18 cellular contexts compared by ENCODE assay signal in genomic region chr7:151825711-151826110, GRCh38.
DNase-seq lines count a peak whose midpoint lies in the region; ATAC-seq lines count a peak whose summit lies in the region.
"Had no signal": no experiment of that assay in that cellular context is flagged by ENCODE, and none has a peak within 500 bp of the region (broad histone marks: within the 10 kb centered on the region; RNA-seq: fewer than 3 reads in every experiment).

No MANE protein-coding gene starts in this region.

- H3K27me3 ChIP-seq in BLaER1 treated with 17β-estradiol and CSF1 and Interleukin-3, amounts not matched to agents 10 nM and 100 nM: no peaks in the 10 kb centered on the region

- H3K4me3 ChIP-seq in BLaER1 treated with 17β-estradiol and CSF1 and Interleukin-3, amounts not matched to agents 10 nM and 100 nM: no peak overlapping the region
- H3K4me3 ChIP-seq: PC-9 had no signal

- H3K4me1 Mint-ChIP-seq in dendritic cell treated with granulocyte-macrophage colony-stimulating factor and Interleukin-4, amounts not matched to agents 40 ng/mL and 50 ng/mL, for 4 days (ENCODE audit: low read depth): peaks cover 82% of the 10 kb centered on the region

- peak overlapping the region; percentile 67 for H3K4me3 Mint-ChIP-seq in dendritic cell treated with granulocyte-macrophage colony-stimulating factor and Interleukin-4, amounts not matched to agents 40 ng/mL and 50 ng/mL, for 4 days

- H3K27ac Mint-ChIP-seq in dendritic cell treated with granulocyte-macrophage colony-stimulating factor and Interleukin-4, amounts not matched to agents 40 ng/mL and 50 ng/mL, for 4 days: peak overlapping the region; percentile 89

- H3K36me3 ChIP-seq in BLaER1 treated with 17β-estradiol and CSF1 and Interleukin-3, amounts not matched to agents 10 nM and 100 nM: no peaks in the 10 kb centered on the region

- ATAC-seq in GM21529 (IDR thresholded peaks at IDR 0.05; ENCODE audit: unreplicated experiment) (no peak), HG03095 (IDR thresholded peaks at IDR 0.05; ENCODE audit: unreplicated experiment) (no peak)

- peak overlapping the region; percentile 11 to 86 (median 42); a peak in 15 of 22 replicates for H3K4me2 ChIP-seq in BLaER1 treated with 17β-estradiol and CSF1 and Interleukin-3, amounts not matched to agents 10 nM and 100 nM
- H3K4me2 ChIP-seq: PC-9, SK-N-SH had no signal

- peaks cover 13 to 39% (median 20%) of the 10 kb centered on the region in 10 experiments; a peak in 18 of 20 replicates for H3K4me1 ChIP-seq in BLaER1 treated with 17β-estradiol and CSF1 and Interleukin-3, amounts not matched to agents 10 nM and 100 nM

- no peaks in the 10 kb centered on the region; a peak in 1 of 22 replicates for H4K20me1 ChIP-seq in BLaER1 treated with 17β-estradiol and CSF1 and Interleukin-3, amounts not matched to agents 10 nM and 100 nM

- H3K36me3 Mint-ChIP-seq in dendritic cell treated with granulocyte-macrophage colony-stimulating factor and Interleukin-4, amounts not matched to agents 40 ng/mL and 50 ng/mL, for 4 days (ENCODE audit: low read depth): peaks cover 27% of the 10 kb centered on the region

- H3K9me3 Mint-ChIP-seq in dendritic cell treated with granulocyte-macrophage colony-stimulating factor and Interleukin-4, amounts not matched to agents 40 ng/mL and 50 ng/mL, for 4 days: no peaks in the 10 kb centered on the region

- no peak overlapping the region for H3K27ac ChIP-seq in BLaER1 treated with 17β-estradiol and CSF1 and Interleukin-3, amounts not matched to agents 10 nM and 100 nM
- H3K27ac ChIP-seq: PC-9 had no signal

- intact Hi-C loops in dendritic cell treated with granulocyte-macrophage colony-stimulating factor and Interleukin-4, amounts not matched to agents 40 ng/mL and 50 ng/mL, for 4 days (cut with micrococcal nuclease): loop anchor here (5.0 kb wide), 1 partner anchor 42 kb away; no protein-coding TSS in a partner anchor

- DNase-seq in COR-L47 (lab: John Stamatoyannopoulos, UW): peak; percentile 51
- peak; percentile 74 to 92 for DNase-seq in NCI-H2081 (lab: John Stamatoyannopoulos, UW)
- DNase-seq in retina: no peak
- DNase-seq in NCI-H1105 (lab: John Stamatoyannopoulos, UW): no peak
- DNase-seq: Caco-2, DMS79 treated with DMSO at 0.1 percent for 48 hours, GDM1, KG1, NCI-H1105 treated with DMSO at 0.1 percent for 48 hours, NCI-H187 treated with DMSO at 0.1 percent for 48 hours, NCI-H526, PC-9, SK-N-SH, T-helper 1 cell had no signal

- H3K9me3 ChIP-seq in BLaER1 treated with 17β-estradiol and CSF1 and Interleukin-3, amounts not matched to agents 10 nM and 100 nM (replicated peaks in 1 of 11): no peaks in the 10 kb centered on the region
- H3K9me3 ChIP-seq: Caco-2, SK-N-SH had no signal

- H3K9ac ChIP-seq in BLaER1 treated with 17β-estradiol and CSF1 and Interleukin-3, amounts not matched to agents 10 nM and 100 nM: no peak overlapping the region
- H3K9ac ChIP-seq: SK-N-SH had no signal

- no peaks in the 10 kb centered on the region for H3K27me3 Mint-ChIP-seq in dendritic cell treated with granulocyte-macrophage colony-stimulating factor and Interleukin-4, amounts not matched to agents 40 ng/mL and 50 ng/mL, for 4 days

Comparison
In these comparisons a context has a peak if more than half of its experiments do, and no peak if none do; other contexts are left out.
1. DNase-seq: peak in COR-L47 (single experiment) and NCI-H2081 (2 of 2); none in retina (single experiment) and NCI-H1105 (single experiment).